In the genomic region with DNA sequence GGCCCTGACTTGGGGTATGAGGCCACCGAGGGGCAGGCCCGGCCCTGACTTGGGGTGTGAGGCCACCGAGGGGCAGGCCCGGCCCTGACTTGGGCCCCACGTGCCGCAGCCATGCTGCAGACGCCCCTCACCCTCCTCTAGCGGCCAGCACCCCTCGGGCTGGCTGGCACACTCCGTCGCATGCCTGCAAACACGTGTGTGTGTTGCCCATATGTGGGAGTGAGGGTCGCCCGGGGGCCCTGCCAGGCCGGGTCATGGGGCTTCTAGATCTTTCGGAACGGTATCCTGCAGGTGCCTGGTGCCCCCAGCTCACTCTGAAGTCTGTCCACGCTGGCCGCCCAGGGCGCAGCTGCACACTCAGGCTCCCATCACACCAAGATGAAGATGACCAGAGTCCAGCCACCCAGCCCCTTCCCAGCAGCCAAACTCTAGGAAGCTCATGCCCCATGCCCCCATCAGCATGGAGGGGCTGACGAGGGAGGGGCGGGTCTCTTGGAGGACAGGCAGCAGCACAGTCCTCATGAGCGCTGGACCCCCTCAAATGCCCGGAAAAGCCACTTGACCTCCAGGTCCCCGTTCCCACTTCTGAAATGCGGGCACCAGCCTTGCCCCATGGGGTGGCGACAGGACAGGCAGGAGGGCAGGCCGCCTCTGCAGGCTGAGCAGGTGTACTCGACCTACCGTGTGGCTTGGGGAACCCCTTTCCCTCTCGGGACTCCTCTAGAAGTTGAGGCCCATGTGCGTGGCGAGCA, we compare ENCODE assay signal across 30 cellular contexts. TPM values are rescaled to one million over a fixed set of nuclear protein-coding genes. Genes with fewer than 3 reads are reported as not detected.
"Had no signal": no experiment of that assay in that cellular context is flagged by ENCODE, and none has a peak within 500 bp of the region (broad histone marks: within the 10 kb centered on the region; RNA-seq: fewer than 3 reads in every experiment).

No MANE protein-coding gene starts in this region.

- ATAC-seq: foreskin keratinocyte; gastroesophageal sphincter; heart left ventricle; left cardiac atrium; left lung; mucosa of descending colon; naive thymus-derived CD4-positive, alpha-beta T cell; stimulated activated effector memory CD8-positive, alpha-beta T cell treated with anti-CD3 and anti-CD28 coated beads, Interleukin-12 subunit alpha, Interleukin-12 subunit beta, amount 100 ng/mL, for 72 hours; stimulated activated naive CD8-positive, alpha-beta T cell treated with anti-CD3 and anti-CD28 coated beads, Interleukin-15, Interleukin-2, amounts not matched to agents 100 U/mL and 50 U/mL, for 24 hours had no signal

- H3K4me2 ChIP-seq: hepatocyte, neural progenitor cell had no signal

- H3K4me1 ChIP-seq: foreskin keratinocyte had no signal

- H3K9me3 ChIP-seq: colonic mucosa, gastroesophageal sphincter, heart left ventricle, left lung, mucosa of descending colon, prostate gland, right atrium auricular region, sigmoid colon, testis, tibial artery, upper lobe of left lung had no signal

- FAIRE-seq: kidney, urothelium cell line had no signal

- H3K36me3 ChIP-seq: colonic mucosa, neural progenitor cell, prostate gland had no signal

- H2AFZ ChIP-seq: hepatocyte, neural progenitor cell had no signal

- H3K9ac ChIP-seq: neural progenitor cell had no signal

- H3K4me3 ChIP-seq: colonic mucosa, gastroesophageal sphincter, heart left ventricle, hepatocyte, left lung, mucosa of descending colon, neural progenitor cell, prostate gland, right atrium auricular region, sigmoid colon, testis, tibial artery, upper lobe of left lung had no signal

- H3K27me3 ChIP-seq: colonic mucosa, foreskin keratinocyte, gastroesophageal sphincter, heart left ventricle, hepatocyte, left lung, neural progenitor cell, right atrium auricular region, sigmoid colon, testis, tibial artery, upper lobe of left lung had no signal

- DNase-seq: colonic mucosa; effector CD8-positive, alpha-beta T cell; endodermal cell; foreskin keratinocyte; heart left ventricle; kidney; left cardiac atrium; left lung; mesenchymal stem cell; mucosa of descending colon; naive thymus-derived CD4-positive, alpha-beta T cell; nucleus accumbens; sigmoid colon; stimulated activated CD4-positive, alpha-beta T cell treated with anti-CD3 and anti-CD28 coated beads, Interleukin-2, amount 100 ng/mL, for 24 hours; stimulated activated CD4-positive, alpha-beta T cell treated with anti-CD3 and anti-CD28 coated beads, Interleukin-4, amount 100 ng/mL, for 24 hours; stimulated activated naive CD8-positive, alpha-beta T cell treated with anti-CD3 and anti-CD28 coated beads, Interleukin-15, Interleukin-2, amounts not matched to agents 100 U/mL and 50 U/mL, for 24 hours; substantia nigra; testis; tibial artery had no signal

- H3K27ac ChIP-seq: colonic mucosa, epithelial cell of prostate, foreskin keratinocyte, heart left ventricle, hepatocyte, left lung, neural progenitor cell, right atrium auricular region, sigmoid colon, testis, tibial artery, upper lobe of left lung had no signal

- H3K79me2 ChIP-seq: hepatocyte had no signal

RNA-seq across cellular contexts. Expression of a gene that starts 53.8 kb away (rescaled TPM):
- total RNA-seq: foreskin keratinocyte, osteocyte had no signal
- polyA plus RNA-seq: fibroblast of lung had no signal
